In genomic region chr18:33744032-33744697, GRCh38 we compare ENCODE assay signal across 1 cellular context.
TF ChIP-seq lines count a peak whose summit lies in the region.

No MANE protein-coding gene starts in this region.

TF ChIP-seq in SK-N-SH, 30 proteins besides CTCF, POLR2A, EP300 and RAD21 (continued from another document):
- no peak for TF ChIP-seq USF1 (IDR thresholded peaks at IDR 0.05; ENCODE audit: borderline replicate concordance, low read depth)
